ENCODE assay signal across 8 cellular contexts in genomic region chr9:120714846-120715231, GRCh38. TPM values are rescaled to one million over a fixed set of nuclear protein-coding genes. Genes with fewer than 3 reads are reported as not detected.
DNase-seq lines count a peak whose midpoint lies in the region; ATAC-seq, FAIRE-seq and TF ChIP-seq lines count a peak whose summit lies in the region.

No MANE protein-coding gene starts in this region.

- no peaks in the 10 kb centered on the region for H3K9me3 ChIP-seq in astrocyte (ENCODE audit: insufficient read depth, low read depth, low read length)
- H3K9me3 ChIP-seq in right lobe of liver, result no peaks in the 10 kb centered on the region

- H3K27me3 Mint-ChIP-seq in astrocyte (ENCODE audit: low read depth, unreplicated experiment), result no peaks in the 10 kb centered on the region
- H3K27me3 Mint-ChIP-seq in type B pancreatic cell, result no peaks in the 10 kb centered on the region

- H3K36me3 Mint-ChIP-seq in astrocyte (ENCODE audit: low read depth, unreplicated experiment), result no peaks in the 10 kb centered on the region
- no peaks in the 10 kb centered on the region for H3K36me3 Mint-ChIP-seq in type B pancreatic cell

- H3K9ac ChIP-seq in astrocyte (ENCODE audit: low read length), result peak overlapping the region; percentile 92

- peaks cover 37% of the 10 kb centered on the region for H3K79me2 ChIP-seq in astrocyte (ENCODE audit: insufficient read depth, low read length)

- H3K4me3 ChIP-seq in astrocyte (ENCODE audit: insufficient read depth, low read depth, low read length) (peak overlapping the region; percentile 76), right lobe of liver (peak overlapping the region; percentile 77 to 90 (median 81))

- H3K9me3 Mint-ChIP-seq in astrocyte (ENCODE audit: unreplicated experiment) (no peaks in the 10 kb centered on the region), type B pancreatic cell (no peaks in the 10 kb centered on the region)

- H3K4me3 Mint-ChIP-seq in astrocyte (ENCODE audit: unreplicated experiment) (peak overlapping the region; percentile 76), type B pancreatic cell (peak overlapping the region; percentile 72)

- H3K36me3 ChIP-seq in astrocyte (ENCODE audit: insufficient read depth, low read length) (no peaks in the 10 kb centered on the region), right lobe of liver (no peaks in the 10 kb centered on the region)

- ATAC-seq in GM18498 (IDR thresholded peaks at IDR 0.05; ENCODE audit: unreplicated experiment), result peak; percentile 29
- ATAC-seq in HG03039 (IDR thresholded peaks at IDR 0.05; ENCODE audit: unreplicated experiment), result peak; percentile 2
- ATAC-seq in right lobe of liver, result peak in 1 of 4 donors; percentile 0

- WGBS in right lobe of liver (ENCODE audit: insufficient coverage, low coverage, low lambda C conversion rate, missing lambda C conversion rate), result 50% methylated on average over 2 of the region's 26 CpGs

- TF ChIP-seq POLR2A in right lobe of liver (IDR thresholded peaks at IDR 0.05), result no peak

- in situ Hi-C loops in GM13976 (cut with MboI; ENCODE audit: low sequenced_read_pairs, unreplicated experiment), result no loop called here

- H3K27me3 ChIP-seq in astrocyte (ENCODE audit: insufficient read depth, low read length) (no peaks in the 10 kb centered on the region), right lobe of liver (no peaks in the 10 kb centered on the region)

- H3K27ac Mint-ChIP-seq in astrocyte (ENCODE audit: unreplicated experiment) (no peak overlapping the region), type B pancreatic cell (peak overlapping the region; percentile 70)

- H4K20me1 ChIP-seq in astrocyte (ENCODE audit: insufficient read depth, low read length), result peaks cover 13% of the 10 kb centered on the region

- intact Hi-C loops in right lobe of liver (cut with DNase I), result no loop called here

- H3K27ac ChIP-seq in astrocyte (ENCODE audit: low read depth, low read length) (peak overlapping the region; percentile 74), right lobe of liver (peak overlapping the region; percentile 67 to 91 (median 90))

- TF ChIP-seq CTCF in astrocyte (IDR thresholded peaks at IDR 0.05; ENCODE audit: insufficient read depth, low read depth, low read length), result no peak
- TF ChIP-seq CTCF in right lobe of liver (IDR thresholded peaks at IDR 0.05), result no peak
- no peak for TF ChIP-seq CTCF in type B pancreatic cell (conservative IDR thresholded peaks at IDR 0.05)
- TF ChIP-seq CTCF in D721Med (IDR thresholded peaks at IDR 0.05; ENCODE audit: insufficient read depth, missing control alignments), result no peak
- TF ChIP-seq CTCF in GM13976 (IDR thresholded peaks at IDR 0.05; ENCODE audit: borderline replicate concordance, control extremely low read depth, extremely low read depth, insufficient read depth, missing control alignments), result no peak

- no peak for FAIRE-seq in astrocyte (lab: Jason Lieb, UNC)
- FAIRE-seq in D721Med (lab: Jason Lieb, UNC), result no peak

- H2AFZ ChIP-seq in astrocyte (ENCODE audit: low read depth, low read length), result peak overlapping the region; percentile 93

- no peak for DNase-seq in astrocyte (ENCODE audit: low read depth)
- DNase-seq in right lobe of liver, result peak; percentile 53 to 66 (median 63)
- DNase-seq in type B pancreatic cell (ENCODE audit: extremely low spot score, unreplicated experiment), result no peak
- no peak for DNase-seq in activated gamma-delta T cell treated with Interleukin-2 at 50 U/mL for 16 hours
- DNase-seq in D721Med (ENCODE audit: insufficient read length, low spot score), result no peak
- no peak for DNase-seq in GM13976 (ENCODE audit: low spot score)

- H3K4me1 Mint-ChIP-seq in astrocyte (ENCODE audit: low read depth, unreplicated experiment), result peaks cover 7% of the 10 kb centered on the region
- peaks cover 35% of the 10 kb centered on the region for H3K4me1 Mint-ChIP-seq in type B pancreatic cell (ENCODE audit: unreplicated experiment)

- peak overlapping the region; percentile 95 for H3K4me2 ChIP-seq in astrocyte (ENCODE audit: low read length)

- H3K4me1 ChIP-seq in astrocyte (ENCODE audit: insufficient read depth, low read length), result peaks cover 13% of the 10 kb centered on the region
- peaks cover 0 to 19% (median 8%) of the 10 kb centered on the region in 4 donors for H3K4me1 ChIP-seq in right lobe of liver

RNA-seq across cellular contexts. Expression of gene MEGF9, which starts 0.6 kb away (rescaled TPM):
- 12.1 and 17.7 TPM in 2 replicates for total RNA-seq in astrocyte
- total RNA-seq in right lobe of liver, result 10 to 100 TPM; 26.8 to 49.0 (median 38.2) TPM
- total RNA-seq in type B pancreatic cell (ENCODE audit: low replicate concordance), result 14.7 and 17.4 TPM in 2 replicates

Comparison
In these comparisons a context has a peak if more than half of its experiments do, and no peak if none do; other contexts are left out.
1. DNase-seq: peak in right lobe of liver (3 of 3); none in astrocyte (single experiment), type B pancreatic cell (single experiment), activated gamma-delta T cell treated with Interleukin-2 at 50 U/mL for 16 hours (single experiment), D721Med (single experiment) and GM13976 (single experiment).